ENCODE assay signal across 13 cellular contexts in the genomic region with DNA sequence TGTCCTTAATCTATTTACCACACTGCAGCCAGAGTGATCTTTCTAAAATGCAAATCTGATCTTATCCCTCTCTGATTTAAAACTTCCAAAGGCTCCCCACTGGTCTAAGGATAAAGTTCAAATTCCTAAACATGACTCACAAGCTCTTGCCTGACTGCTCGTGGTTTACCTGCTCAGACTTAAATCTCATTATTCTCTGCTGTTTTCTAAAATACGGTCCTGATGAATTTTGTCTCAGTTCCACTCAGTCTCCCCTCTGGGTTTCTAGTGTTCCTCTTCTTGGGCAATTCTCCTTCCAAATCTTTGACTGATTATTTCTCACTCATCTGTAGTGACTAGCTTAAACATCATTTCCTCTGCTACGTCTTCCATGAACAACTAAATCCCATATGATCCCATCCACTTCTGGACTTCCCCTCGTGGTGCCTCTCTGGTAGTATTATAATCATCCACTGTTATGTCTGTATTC.
DNase-seq lines count a peak whose midpoint lies in the region; ATAC-seq and TF ChIP-seq lines count a peak whose summit lies in the region.
"Had no signal": no experiment of that assay in that cellular context is flagged by ENCODE, and none has a peak within 500 bp of the region (broad histone marks: within the 10 kb centered on the region; RNA-seq: fewer than 3 reads in every experiment).

No MANE protein-coding gene starts in this region.

- H3K36me3 ChIP-seq in colonic mucosa, result no peaks in the 10 kb centered on the region
- H3K36me3 ChIP-seq in lung (ENCODE audit: control insufficient read depth in 2 of 2, insufficient read depth in 2 of 2, low read length in 2 of 2), result no peaks in the 10 kb centered on the region
- H3K36me3 ChIP-seq: gastroesophageal sphincter had no signal

- H3K4me1 ChIP-seq in colonic mucosa (no peaks in the 10 kb centered on the region), lung (ENCODE audit: control insufficient read depth in 2 of 2, insufficient read depth in 2 of 2, low read length in 2 of 2) (peaks cover 0 to under 1% of the 10 kb centered on the region in 2 donors)
- H3K4me1 ChIP-seq: parathyroid adenoma had no signal

- no peaks in the 10 kb centered on the region for H3K9me3 ChIP-seq in colonic mucosa
- no peaks in the 10 kb centered on the region for H3K9me3 ChIP-seq in lung (ENCODE audit: control insufficient read depth in 2 of 2, insufficient read depth in 1 of 2, low read length in 1 of 2)
- H3K9me3 ChIP-seq: gastroesophageal sphincter had no signal

- H3K4me3 ChIP-seq in colonic mucosa (no peak overlapping the region), lung (no peak overlapping the region)
- H3K4me3 ChIP-seq: gastroesophageal sphincter had no signal

- ATAC-seq in lung (ENCODE audit: insufficient read depth, low FRiP score) (peak; percentile 43), HG03571 (IDR thresholded peaks at IDR 0.05; ENCODE audit: unreplicated experiment) (no peak)
- ATAC-seq: gastroesophageal sphincter had no signal

- TF ChIP-seq CTCF in colonic mucosa (IDR thresholded peaks at IDR 0.05) (no peak), lung (IDR thresholded peaks at IDR 0.05; ENCODE audit: control extremely low read depth, extremely low read depth) (no peak)

- intact Hi-C loops in colonic mucosa (cut with DNase I), result loop anchor here (10.0 kb wide), 1 partner anchor 112 kb away; a partner anchor contains a TSS

- DNase-seq in AG08396 (ENCODE audit: low spot score), result peak; percentile 17
- peak; percentile 96 for DNase-seq in M059J (ENCODE audit: low read depth)
- no peak for DNase-seq in colonic mucosa
- DNase-seq in lung (ENCODE audit: low spot score), result no peak
- DNase-seq in SKM-1 (lab: John Stamatoyannopoulos, UW; ENCODE audit: unreplicated experiment), result no peak
- no peak for DNase-seq in RPMI8226
- DNase-seq in NCI-H2196 treated with DMSO at 0.1 percent for 48 hours (lab: John Stamatoyannopoulos, UW; ENCODE audit: unreplicated experiment), result no peak
- DNase-seq: activated naive CD4-positive, alpha-beta T cell treated with anti-CD3 and anti-CD28 coated beads, Interleukin-2, amount 10 ng/mL, durations not matched to agents 7 days and 5 days; C1 segment of cervical spinal cord; NCI-H446 had no signal

- H3K27me3 ChIP-seq in colonic mucosa (no peaks in the 10 kb centered on the region), lung (ENCODE audit: control insufficient read depth, insufficient read depth) (no peaks in the 10 kb centered on the region)
- H3K27me3 ChIP-seq: gastroesophageal sphincter had no signal

- H3K9ac ChIP-seq in colonic mucosa (ENCODE audit: low read depth in 2 of 2, low read length in 2 of 2), result no peak overlapping the region
- H3K9ac ChIP-seq: parathyroid adenoma had no signal

- 45 to 73% methylated on average over 4 of the region's 4 CpGs for WGBS in lung, 2 donors

- H3K27ac ChIP-seq in colonic mucosa, result peak overlapping the region; percentile 20
- no peak overlapping the region for H3K27ac ChIP-seq in lung (ENCODE audit: low read depth in 1 of 2, low read length in 1 of 2)
- H3K27ac ChIP-seq: gastroesophageal sphincter, parathyroid adenoma had no signal

Comparison
In these comparisons a context has a peak if more than half of its experiments do, and no peak if none do; other contexts are left out.
1. DNase-seq: peak in AG08396 (single experiment) and M059J (single experiment); none in colonic mucosa (single experiment), lung (single experiment), SKM-1 (single experiment), RPMI8226 (single experiment) and NCI-H2196 treated with DMSO at 0.1 percent for 48 hours (single experiment).